In genomic region chr2:121415727-121416126, GRCh38 we compare ENCODE assay signal across 8 cellular contexts.
"Had no signal": no experiment of that assay in that cellular context is flagged by ENCODE, and none has a peak within 500 bp of the region (broad histone marks: within the 10 kb centered on the region; RNA-seq: fewer than 3 reads in every experiment).

No MANE protein-coding gene starts in this region.

- H3K4me3 Mint-ChIP-seq: IgD-negative memory B cell had no signal

- H3K4me1 Mint-ChIP-seq: IgD-negative memory B cell had no signal

- DNase-seq: IMR-90, Karpas-422, KBM-7, KG1 had no signal

- H3K36me3 Mint-ChIP-seq: IgD-negative memory B cell had no signal

- H3K9me3 Mint-ChIP-seq: IgD-negative memory B cell had no signal

- H3K4me2 ChIP-seq: KMS-11 had no signal

- H3K27ac ChIP-seq: HL-60, KMS-11 had no signal

- H3K27me3 Mint-ChIP-seq: IgD-negative memory B cell had no signal

- FAIRE-seq: HTR-8/SVneo had no signal

- H3K9ac ChIP-seq: KMS-11 had no signal
